Comparison of ENCODE assay signal across 12 cellular contexts in the genomic region with DNA sequence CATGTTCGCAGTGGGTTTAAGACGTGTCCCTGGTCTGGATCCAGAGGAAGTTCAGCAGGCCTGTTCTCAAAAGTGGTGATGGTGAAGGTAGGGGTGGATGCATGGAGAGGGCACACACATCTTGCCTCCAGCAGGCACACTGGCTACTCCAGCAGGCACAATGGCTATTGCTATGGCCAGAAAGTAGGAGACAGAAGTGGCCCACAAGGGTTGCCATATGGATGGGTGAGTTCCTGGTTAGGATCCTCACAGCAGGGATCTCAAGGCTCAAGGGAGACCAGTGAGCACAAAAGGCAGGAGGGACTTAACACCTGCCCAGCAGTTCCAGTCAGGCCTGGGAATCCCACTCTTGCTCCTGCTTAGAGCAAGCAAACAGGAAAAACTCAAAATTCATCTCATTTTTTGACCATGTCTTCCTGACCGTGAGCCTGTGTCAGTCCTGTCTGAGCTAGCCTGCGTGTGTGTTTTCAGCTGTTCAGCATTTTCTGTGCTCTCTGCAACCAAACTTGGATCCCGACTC.
DNase-seq lines count a peak whose midpoint lies in the region; ATAC-seq and TF ChIP-seq lines count a peak whose summit lies in the region.
"Had no signal": no experiment of that assay in that cellular context is flagged by ENCODE, and none has a peak within 500 bp of the region (broad histone marks: within the 10 kb centered on the region; RNA-seq: fewer than 3 reads in every experiment).

No MANE protein-coding gene starts in this region.

- H3K27me3 ChIP-seq in breast epithelium (no peaks in the 10 kb centered on the region), ascending aorta (no peaks in the 10 kb centered on the region), uterus (no peaks in the 10 kb centered on the region), SK-N-SH (ENCODE audit: insufficient read depth) (no peaks in the 10 kb centered on the region)
- H3K27me3 ChIP-seq: foreskin keratinocyte had no signal

- H2AFZ ChIP-seq in SK-N-SH (ENCODE audit: low read depth) = no peak overlapping the region

- H3K36me3 ChIP-seq in breast epithelium (no peaks in the 10 kb centered on the region), ascending aorta (peaks cover 14 to 27% of the 10 kb centered on the region in 2 donors), uterus (no peaks in the 10 kb centered on the region), SK-N-SH (replicated peaks in 1 of 2; ENCODE audit: control insufficient read depth in 1 of 2, insufficient read depth in 2 of 2, low read length in 1 of 2) (no peaks in the 10 kb centered on the region)

- peaks cover 35% of the 10 kb centered on the region for H3K36me3 Mint-ChIP-seq in MCF 10A (ENCODE audit: insufficient read depth, unreplicated experiment)
- H3K36me3 Mint-ChIP-seq in naive thymus-derived CD8-positive, alpha-beta T cell = peaks cover 18 to 31% (median 30%) of the 10 kb centered on the region in 3 donors

- no peaks in the 10 kb centered on the region for H3K27me3 Mint-ChIP-seq in MCF 10A (ENCODE audit: insufficient read depth, unreplicated experiment)
- no peaks in the 10 kb centered on the region for H3K27me3 Mint-ChIP-seq in naive thymus-derived CD8-positive, alpha-beta T cell

- TF ChIP-seq POLR2A in breast epithelium (IDR thresholded peaks at IDR 0.05) = no peak
- no peak for TF ChIP-seq POLR2A in uterus (IDR thresholded peaks at IDR 0.05)

- H3K4me3 ChIP-seq in breast epithelium = no peak overlapping the region
- peak overlapping the region in 1 of 2 donors; percentile 39 for H3K4me3 ChIP-seq in ascending aorta
- H3K4me3 ChIP-seq in uterus = no peak overlapping the region
- H3K4me3 ChIP-seq in SK-N-SH (ENCODE audit: low read depth in 2 of 2, low read length in 1 of 2) = no peak overlapping the region

- H3K4me2 ChIP-seq in SK-N-SH = no peak overlapping the region

- H3K4me1 ChIP-seq in breast epithelium = no peaks in the 10 kb centered on the region
- peaks cover 20 to 41% of the 10 kb centered on the region in 2 donors for H3K4me1 ChIP-seq in ascending aorta
- peaks cover 10 to 16% of the 10 kb centered on the region in 2 donors for H3K4me1 ChIP-seq in uterus
- H3K4me1 ChIP-seq in SK-N-SH (ENCODE audit: control insufficient read depth in 1 of 2, insufficient read depth in 2 of 2, low read depth in 1 of 2, low read length in 1 of 2) = peaks cover 0 to under 1% of the 10 kb centered on the region in 2 experiments; a peak in 2 of 4 replicates
- H3K4me1 ChIP-seq: foreskin keratinocyte had no signal

- no peak for TF ChIP-seq RAD21 in SK-N-SH (IDR thresholded peaks at IDR 0.05; ENCODE audit: low read length)

- WGBS in SK-N-SH (ENCODE audit: low lambda C conversion rate) = 83% methylated on average over 5 of the region's 5 CpGs

- no peaks in the 10 kb centered on the region for H3K9me2 ChIP-seq in SK-N-SH

- H3K9ac ChIP-seq in SK-N-SH = no peak overlapping the region

- no peak for DNase-seq in breast epithelium (ENCODE audit: low spot score in 2 of 2)
- DNase-seq in MCF 10A (ENCODE audit: unreplicated experiment) = no peak
- DNase-seq in ascending aorta (ENCODE audit: low spot score in 2 of 2) = peak in 1 of 2 donors; percentile 67
- no peak for DNase-seq in naive thymus-derived CD8-positive, alpha-beta T cell
- no peak for DNase-seq in uterus
- no peak for DNase-seq in NCI-H146 treated with DMSO at 0.1 percent for 48 hours (lab: John Stamatoyannopoulos, UW; ENCODE audit: unreplicated experiment)
- DNase-seq in SK-N-SH = no peak
- DNase-seq in Ammon's horn (ENCODE audit: low spot score) = no peak
- DNase-seq: activated CD4-positive, alpha-beta T cell treated with anti-CD3 and anti-CD28 coated beads, Interleukin-2, amount 50 U/mL, for 1 hour; central memory CD4-positive, alpha-beta T cell; foreskin keratinocyte; mammary epithelial cell had no signal

- H3K79me2 ChIP-seq in SK-N-SH (ENCODE audit: insufficient read depth) = no peaks in the 10 kb centered on the region; the same call in 1 of the 2 replicates

- ATAC-seq in naive thymus-derived CD8-positive, alpha-beta T cell = no peak

- H4K20me1 ChIP-seq in SK-N-SH (ENCODE audit: insufficient read depth) = no peaks in the 10 kb centered on the region

- TF ChIP-seq EP300 in SK-N-SH (IDR thresholded peaks at IDR 0.05; ENCODE audit: borderline replicate concordance in 1 of 2, low read depth in 1 of 2, low read length in 1 of 2) = no peak

- no peak overlapping the region for H3K4me3 Mint-ChIP-seq in MCF 10A (ENCODE audit: unreplicated experiment)
- peak overlapping the region; percentile 79 to 91 (median 89) for H3K4me3 Mint-ChIP-seq in naive thymus-derived CD8-positive, alpha-beta T cell

- intact Hi-C loops in breast epithelium (cut with DNase I; ENCODE audit: low total_unique reads) (loop anchor here (1.0 kb wide), 1 partner anchor 26 kb away; no protein-coding TSS in a partner anchor), MCF 10A (cut with micrococcal nuclease) (no loop called here), ascending aorta (cut with DNase I) (no loop called here), uterus (cut with DNase I; ENCODE audit: low total_unique reads) (no loop called here)

- no TSS peak for BruUV-seq in MCF 10A (replicated peaks; lab: Mats Ljungman, UMichigan)

- no peaks in the 10 kb centered on the region for H3F3A ChIP-seq in SK-N-SH (replicated peaks; ENCODE audit: insufficient read depth)

- H3K27ac ChIP-seq in breast epithelium (peak overlapping the region; percentile 10 to 35), ascending aorta (peak overlapping the region; percentile 75 to 81), uterus (peak overlapping the region; percentile 53 to 79), SK-N-SH (ENCODE audit: low read depth in 2 of 2, low read length in 1 of 2) (no peak overlapping the region)
- H3K27ac ChIP-seq: foreskin keratinocyte had no signal

- TF ChIP-seq CTCF in breast epithelium (IDR thresholded peaks at IDR 0.05) = no peak
- no peak for TF ChIP-seq CTCF in MCF 10A (IDR thresholded peaks at IDR 0.05; ENCODE audit: unreplicated experiment)
- no peak for TF ChIP-seq CTCF in ascending aorta (IDR thresholded peaks at IDR 0.05)
- TF ChIP-seq CTCF in uterus (IDR thresholded peaks at IDR 0.05) = no peak
- no peak for TF ChIP-seq CTCF in SK-N-SH (IDR thresholded peaks at IDR 0.05)

- H3K9me3 ChIP-seq in breast epithelium = no peaks in the 10 kb centered on the region
- H3K9me3 ChIP-seq in ascending aorta = no peaks in the 10 kb centered on the region
- no peaks in the 10 kb centered on the region for H3K9me3 ChIP-seq in uterus
- H3K9me3 ChIP-seq in SK-N-SH = no peaks in the 10 kb centered on the region

- no peak overlapping the region for H3K27ac Mint-ChIP-seq in MCF 10A (ENCODE audit: low read depth, unreplicated experiment)
- peak overlapping the region; percentile 89 to 98 (median 94) for H3K27ac Mint-ChIP-seq in naive thymus-derived CD8-positive, alpha-beta T cell

- no peaks in the 10 kb centered on the region for H3K9me3 Mint-ChIP-seq in MCF 10A (ENCODE audit: unreplicated experiment)
- H3K9me3 Mint-ChIP-seq in naive thymus-derived CD8-positive, alpha-beta T cell = peaks cover 0 to 59% (median 8%) of the 10 kb centered on the region in 9 donors

- CTCF ChIA-PET in MCF 10A (lab: Yijun Ruan, JAX) = interaction anchor here (1.0 to 2.4 kb wide), 3 partner anchors 15 to 429 kb away, joined by 3 to 15 read pairs (median 6); no protein-coding TSS in a partner anchor
- CTCF ChIA-PET in SK-N-SH (lab: Yijun Ruan, JAX) = interaction anchor here (0.7 to 4.2 kb wide), 5 partner anchors 9 to 423 kb away, joined by 3 to 27 read pairs (median 4); no protein-coding TSS in a partner anchor

- POLR2A ChIA-PET in MCF 10A (lab: Yijun Ruan, JAX) (no interaction called here), SK-N-SH (lab: Yijun Ruan, JAX) (interaction anchor here (0.9 kb wide), 1 partner anchor 12 kb away, joined by 3 read pairs; no protein-coding TSS in a partner anchor)
- POLR2A ChIA-PET in naive thymus-derived CD8-positive, alpha-beta T cell (lab: Charles Lee) = interaction anchor here (0.6 kb wide), 1 partner anchor 116 kb away, joined by 3 read pairs; no protein-coding TSS in a partner anchor

- H3K4me1 Mint-ChIP-seq in MCF 10A (ENCODE audit: insufficient read depth, unreplicated experiment) = no peaks in the 10 kb centered on the region
- H3K4me1 Mint-ChIP-seq in naive thymus-derived CD8-positive, alpha-beta T cell = peaks cover 15 to 71% (median 40%) of the 10 kb centered on the region in 4 donors

TF ChIP-seq in SK-N-SH, 30 proteins besides CTCF, POLR2A, EP300 and RAD21:
- TF ChIP-seq GATA2 (CRISPR knock-in tag; IDR thresholded peaks at IDR 0.05) (no peak), EZH2phosphoT487 (IDR thresholded peaks at IDR 0.05; ENCODE audit: borderline replicate concordance, low read depth) (no peak)

Comparison
In these comparisons a context has a peak if more than half of its experiments do, and no peak if none do; other contexts are left out.
1. H3K27ac ChIP-seq: peak in breast epithelium (2 of 2), ascending aorta (2 of 2) and uterus (2 of 2); none in SK-N-SH (0 of 2).